Comparison of ENCODE assay signal across 11 cellular contexts in genomic region chr3:73484656-73485248, GRCh38.
DNase-seq lines count a peak whose midpoint lies in the region; ATAC-seq lines count a peak whose summit lies in the region.
"Had no signal": no experiment of that assay in that cellular context is flagged by ENCODE, and none has a peak within 500 bp of the region (broad histone marks: within the 10 kb centered on the region; RNA-seq: fewer than 3 reads in every experiment).

No MANE protein-coding gene starts in this region.

- no peak overlapping the region for H3K9ac ChIP-seq in HUES64 (ENCODE audit: low read depth, low read length)

- no peaks in the 10 kb centered on the region for H3K36me3 ChIP-seq in HUES64 (ENCODE audit: insufficient read depth, low read length)

- peak overlapping the region; percentile 77; the same call in 1 of the 2 replicates for H3K27ac ChIP-seq in HUES64 (ENCODE audit: low read depth, low read length)

- 10% methylated on average over 7 of the region's 7 CpGs for WGBS in HUES64

- peak; percentile 6 for DNase-seq in activated CD4-positive, alpha-beta T cell treated with anti-CD3 and anti-CD28 coated beads for 36 hours
- DNase-seq in activated CD4-positive, alpha-beta T cell treated with anti-CD3 and anti-CD28 coated beads, Interleukin-2, amount 50 U/mL, for 1 hour = no peak
- no peak for DNase-seq in effector CD4-positive, alpha-beta T cell
- DNase-seq in activated CD4-positive, alpha-beta T cell treated with anti-CD3 and anti-CD28 coated beads for 4 hours = no peak
- no peak for DNase-seq in LoVo (ENCODE audit: low spot score)
- DNase-seq: 8988T, NCI-H446, posterior cingulate gyrus had no signal

- H3K27me3 Mint-ChIP-seq in activated CD4-positive, alpha-beta T cell treated with anti-CD3 and anti-CD28 coated beads for 36 hours = peaks cover 21% of the 10 kb centered on the region
- peaks cover 8% of the 10 kb centered on the region for H3K27me3 Mint-ChIP-seq in stimulated activated memory B cell treated with anti-CD40 and anti-IgM and Interleukin-4, amounts not matched to agents 10 μg/mL and 1 μg/mL and 100 μg/mL, for 72 hours

- ATAC-seq in activated CD4-positive, alpha-beta T cell treated with anti-CD3 and anti-CD28 coated beads for 36 hours = peak; percentile 23
- ATAC-seq in HG02642 (IDR thresholded peaks at IDR 0.05; ENCODE audit: poor library complexity, unreplicated experiment) = peak; percentile 94
- peak; percentile 63 for ATAC-seq in stimulated activated memory B cell treated with anti-CD40 and anti-IgM and Interleukin-4, amounts not matched to agents 10 μg/mL and 1 μg/mL and 100 μg/mL, for 72 hours

- no peaks in the 10 kb centered on the region for H3K9me3 ChIP-seq in HUES64 (ENCODE audit: insufficient read depth, low read depth, low read length)

- peak overlapping the region; percentile 34 for H3K4me3 ChIP-seq in HUES64 (ENCODE audit: low read length)

- no peaks in the 10 kb centered on the region for H3K36me3 Mint-ChIP-seq in activated CD4-positive, alpha-beta T cell treated with anti-CD3 and anti-CD28 coated beads for 36 hours (ENCODE audit: low read depth)
- no peaks in the 10 kb centered on the region for H3K36me3 Mint-ChIP-seq in stimulated activated memory B cell treated with anti-CD40 and anti-IgM and Interleukin-4, amounts not matched to agents 10 μg/mL and 1 μg/mL and 100 μg/mL, for 72 hours

- CTCF ChIA-PET in activated CD4-positive, alpha-beta T cell treated with anti-CD3 and anti-CD28 coated beads for 36 hours (lab: Charles Lee) = interaction anchor here (1.0 to 1.3 kb wide), 3 partner anchors 9 to 394 kb away, joined by 4 read pairs; no protein-coding TSS in a partner anchor

- intact Hi-C loops in activated CD4-positive, alpha-beta T cell treated with anti-CD3 and anti-CD28 coated beads for 36 hours (cut with DNase I, micrococcal nuclease) = no loop called here

- H3K4me3 Mint-ChIP-seq in activated CD4-positive, alpha-beta T cell treated with anti-CD3 and anti-CD28 coated beads for 36 hours = no peak overlapping the region
- H3K4me3 Mint-ChIP-seq in stimulated activated memory B cell treated with anti-CD40 and anti-IgM and Interleukin-4, amounts not matched to agents 10 μg/mL and 1 μg/mL and 100 μg/mL, for 72 hours = peak overlapping the region; percentile 15

- H3K27ac Mint-ChIP-seq in activated CD4-positive, alpha-beta T cell treated with anti-CD3 and anti-CD28 coated beads for 36 hours = no peak overlapping the region
- H3K27ac Mint-ChIP-seq in stimulated activated memory B cell treated with anti-CD40 and anti-IgM and Interleukin-4, amounts not matched to agents 10 μg/mL and 1 μg/mL and 100 μg/mL, for 72 hours = no peak overlapping the region

- no peaks in the 10 kb centered on the region for H3K9me3 Mint-ChIP-seq in activated CD4-positive, alpha-beta T cell treated with anti-CD3 and anti-CD28 coated beads for 36 hours (ENCODE audit: low read depth)
- H3K9me3 Mint-ChIP-seq in stimulated activated memory B cell treated with anti-CD40 and anti-IgM and Interleukin-4, amounts not matched to agents 10 μg/mL and 1 μg/mL and 100 μg/mL, for 72 hours = peaks cover 2% of the 10 kb centered on the region

- POLR2A ChIA-PET in activated CD4-positive, alpha-beta T cell treated with anti-CD3 and anti-CD28 coated beads for 36 hours (lab: Charles Lee) = no interaction called here

- peaks cover 8% of the 10 kb centered on the region for H3K4me1 Mint-ChIP-seq in activated CD4-positive, alpha-beta T cell treated with anti-CD3 and anti-CD28 coated beads for 36 hours
- peaks cover 10% of the 10 kb centered on the region for H3K4me1 Mint-ChIP-seq in stimulated activated memory B cell treated with anti-CD40 and anti-IgM and Interleukin-4, amounts not matched to agents 10 μg/mL and 1 μg/mL and 100 μg/mL, for 72 hours

- peaks cover 50% of the 10 kb centered on the region for H3K4me1 ChIP-seq in HUES64 (ENCODE audit: insufficient read depth, low read length)

- H3K27me3 ChIP-seq in HUES64 (ENCODE audit: insufficient read depth, low read length) = no peaks in the 10 kb centered on the region

Comparison
In these comparisons a context has a peak if more than half of its experiments do, and no peak if none do; other contexts are left out.
1. ATAC-seq: peak in every context shown above with its lines; median percentile 94 in HG02642; 63 in stimulated activated memory B cell treated with anti-CD40 and anti-IgM and Interleukin-4, amounts not matched to agents 10 μg/mL and 1 μg/mL and 100 μg/mL, for 72 hours; 23 in activated CD4-positive, alpha-beta T cell treated with anti-CD3 and anti-CD28 coated beads for 36 hours.